12 cellular contexts compared by ENCODE assay signal in genomic region chr17:51035436-51035835, GRCh38.
DNase-seq lines count a peak whose midpoint lies in the region; TF ChIP-seq lines count a peak whose summit lies in the region.
"Had no signal": no experiment of that assay in that cellular context is flagged by ENCODE, and none has a peak within 500 bp of the region (broad histone marks: within the 10 kb centered on the region; RNA-seq: fewer than 3 reads in every experiment).

No MANE protein-coding gene starts in this region.

- H3K4me3 ChIP-seq in NB4 (ENCODE audit: low read depth, low read length), result no peak overlapping the region
- H3K4me3 ChIP-seq in epithelial cell of esophagus (ENCODE audit: low read length), result no peak overlapping the region
- H3K4me3 ChIP-seq in WERI-Rb-1 (ENCODE audit: low read depth, low read length), result no peak overlapping the region
- H3K4me3 ChIP-seq in stomach, result no peak overlapping the region
- H3K4me3 ChIP-seq: mucosa of descending colon had no signal

- H3K27ac ChIP-seq in WERI-Rb-1 (no peak overlapping the region), stomach (no peak overlapping the region)

- TF ChIP-seq CTCF in NB4 (IDR thresholded peaks at IDR 0.05; ENCODE audit: low read depth, low read length), result no peak
- TF ChIP-seq CTCF in epithelial cell of esophagus (IDR thresholded peaks at IDR 0.05; ENCODE audit: insufficient read depth, low read depth, low read length, missing control alignments), result no peak
- no peak for TF ChIP-seq CTCF in WERI-Rb-1 (IDR thresholded peaks at IDR 0.05; ENCODE audit: low read depth, low read length)
- TF ChIP-seq CTCF in stomach (IDR thresholded peaks at IDR 0.05), result no peak

- DNase-seq in ELR (ENCODE audit: low read depth) (peak; percentile 36), NB4 (ENCODE audit: low read depth) (peak; percentile 7), epithelial cell of esophagus (ENCODE audit: low read depth) (peak; percentile 2), pulmonary artery endothelial cell (ENCODE audit: low read depth, low spot score) (peak; percentile 54), WERI-Rb-1 (no peak), erythroblast (lab: John Stamatoyannopoulos, UW) (no peak), DMS153 (lab: John Stamatoyannopoulos, UW) (no peak), stomach (no peak)
- DNase-seq: cortex of kidney, mucosa of descending colon, NCI-H1417 treated with DMSO at 0.1 percent for 48 hours, T-helper 9 cell had no signal

- TF ChIP-seq POLR2A in NB4 (IDR thresholded peaks at IDR 0.05; ENCODE audit: extremely low read depth, insufficient read length), result no peak
- no peak for TF ChIP-seq POLR2A in erythroblast (IDR thresholded peaks at IDR 0.05; ENCODE audit: low read length)
- no peak for TF ChIP-seq POLR2A in stomach (IDR thresholded peaks at IDR 0.05)

- no peak for TF ChIP-seq EP300 in stomach (IDR thresholded peaks at IDR 0.05)

- H3K36me3 ChIP-seq in WERI-Rb-1 (peaks cover 69% of the 10 kb centered on the region), stomach (peaks cover 0 to 47% (median 27%) of the 10 kb centered on the region in 4 donors)

- H3K9me3 ChIP-seq in WERI-Rb-1 (ENCODE audit: severe bottlenecking) (no peaks in the 10 kb centered on the region), stomach (no peaks in the 10 kb centered on the region)
- H3K9me3 ChIP-seq: mucosa of descending colon had no signal

- intact Hi-C loops in stomach (cut with DNase I; ENCODE audit: low total_unique reads), result no loop called here

- no peaks in the 10 kb centered on the region for H3K27me3 ChIP-seq in WERI-Rb-1 (ENCODE audit: insufficient read depth, low read depth, severe bottlenecking)
- H3K27me3 ChIP-seq in stomach, result no peaks in the 10 kb centered on the region

- peaks cover 0 to 17% (median 8%) of the 10 kb centered on the region in 4 donors for H3K4me1 ChIP-seq in stomach

Comparison
In these comparisons a context has a peak if more than half of its experiments do, and no peak if none do; other contexts are left out.
1. DNase-seq: peak in ELR (single experiment), NB4 (single experiment), epithelial cell of esophagus (single experiment) and pulmonary artery endothelial cell (single experiment); none in WERI-Rb-1 (single experiment), erythroblast (0 of 2), DMS153 (single experiment) and stomach (single experiment).